14 cellular contexts compared by ENCODE assay signal in the genomic region with DNA sequence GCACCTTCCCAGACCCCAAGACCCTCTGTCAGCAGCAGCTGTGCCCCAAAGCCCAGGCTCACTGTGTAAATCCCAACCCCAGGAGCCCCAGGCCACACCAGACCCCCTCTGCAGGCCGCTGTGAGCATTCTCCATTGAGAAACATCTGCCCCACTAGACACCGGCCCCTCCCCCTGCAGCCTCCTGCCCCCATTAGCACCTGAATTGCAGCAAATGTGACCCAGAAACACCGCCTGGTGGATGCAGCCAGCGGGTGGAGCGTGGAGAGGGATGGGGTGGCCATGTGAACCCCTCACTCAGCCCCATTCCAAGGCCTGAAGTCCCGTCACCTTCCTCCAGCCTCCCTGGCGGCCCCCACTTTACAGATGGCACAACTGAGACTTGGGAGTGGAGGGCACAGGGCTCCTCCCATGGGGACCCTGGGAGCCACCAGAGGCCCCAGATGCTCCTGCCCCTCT. TPM values are rescaled to one million over a fixed set of nuclear protein-coding genes. Genes with fewer than 3 reads are reported as not detected.
DNase-seq lines count a peak whose midpoint lies in the region; ATAC-seq and TF ChIP-seq lines count a peak whose summit lies in the region.
"Had no signal": no experiment of that assay in that cellular context is flagged by ENCODE, and none has a peak within 500 bp of the region (broad histone marks: within the 10 kb centered on the region; RNA-seq: fewer than 3 reads in every experiment).

No MANE protein-coding gene starts in this region.

- H3K4me3 Mint-ChIP-seq in Caco-2 (ENCODE audit: unreplicated experiment) = peak overlapping the region; percentile 71
- H3K4me3 Mint-ChIP-seq in effector memory CD8-positive, alpha-beta T cell = peak overlapping the region; percentile 70 to 76

- no TSS peak for BruUV-seq in Caco-2 (replicated peaks; lab: Mats Ljungman, UMichigan)

- in situ Hi-C loops in ACHN (cut with HindIII; ENCODE audit: low pct_ligation_motif_present, low pct_unique_long_range_greater_than_20kb, low sequenced_read_pairs) = no loop called here

- peaks cover 30% of the 10 kb centered on the region for H4K20me1 ChIP-seq in osteoblast (ENCODE audit: insufficient read depth, low read length)

- H3K27ac ChIP-seq in osteoblast (ENCODE audit: low read depth, low read length) = no peak overlapping the region
- H3K27ac ChIP-seq: SK-N-MC had no signal

- H3K4me2 ChIP-seq in osteoblast (ENCODE audit: insufficient read depth, low read length) = no peak overlapping the region

- TF ChIP-seq CTCF in Caco-2 (IDR thresholded peaks at IDR 0.05; ENCODE audit: insufficient read depth in 1 of 2, low read depth in 1 of 2, low read length in 1 of 2, severe bottlenecking in 1 of 2, unreplicated experiment in 1 of 2) = no peak
- TF ChIP-seq CTCF in LNCaP clone FGC (IDR thresholded peaks at IDR 0.05; ENCODE audit: control insufficient read depth, extremely low read depth, insufficient read depth) = no peak
- TF ChIP-seq CTCF in osteoblast (IDR thresholded peaks at IDR 0.05; ENCODE audit: extremely low read depth, low read depth, low read length) = no peak
- no peak for TF ChIP-seq CTCF in GM10248 (IDR thresholded peaks at IDR 0.05; ENCODE audit: control extremely low read depth, extremely low read depth, low read depth, missing control alignments)

- H3K27me3 ChIP-seq in Caco-2 (replicated peaks; ENCODE audit: control insufficient read depth, insufficient read depth, low read length) = no peaks in the 10 kb centered on the region
- H3K27me3 ChIP-seq in osteoblast (ENCODE audit: insufficient read depth, low read length) = no peaks in the 10 kb centered on the region
- H3K27me3 ChIP-seq: dorsolateral prefrontal cortex had no signal

- CTCF ChIA-PET in Caco-2 (lab: Charles Lee) = interaction anchor here (0.7 kb wide), 1 partner anchor 412 kb away, joined by 7 read pairs; no protein-coding TSS in a partner anchor
- CTCF ChIA-PET in GM10248 (lab: Yijun Ruan, JAX) = interaction anchor here (8.7 kb wide), 1 partner anchor 13 kb away, joined by 60 read pairs; a partner anchor contains a TSS

- peaks cover 7% of the 10 kb centered on the region for H3K4me1 Mint-ChIP-seq in Caco-2 (ENCODE audit: low read depth, unreplicated experiment)
- peaks cover 12 to 30% of the 10 kb centered on the region in 2 donors for H3K4me1 Mint-ChIP-seq in effector memory CD8-positive, alpha-beta T cell (ENCODE audit: low read depth in 2 of 2)

- peaks cover 33% of the 10 kb centered on the region for H3K4me1 ChIP-seq in Caco-2
- H3K4me1 ChIP-seq in osteoblast (ENCODE audit: insufficient read depth, low read length) = peaks cover 24% of the 10 kb centered on the region

- intact Hi-C loops in Caco-2 (cut with micrococcal nuclease; ENCODE audit: unreplicated experiment) = loop anchor here (5.0 kb wide), 1 partner anchor 185 kb away; a partner anchor contains a TSS

- H3K36me3 Mint-ChIP-seq in Caco-2 (ENCODE audit: insufficient read depth, unreplicated experiment) = peaks cover 24% of the 10 kb centered on the region
- peaks cover 20% of the 10 kb centered on the region for H3K36me3 Mint-ChIP-seq in effector memory CD8-positive, alpha-beta T cell (ENCODE audit: insufficient read depth)

- H3K36me3 ChIP-seq in Caco-2 (ENCODE audit: control insufficient read depth, insufficient read depth, low read length) (no peaks in the 10 kb centered on the region; the same call in 1 of the 2 replicates), osteoblast (ENCODE audit: insufficient read depth, low read length) (no peaks in the 10 kb centered on the region)

- POLR2A ChIA-PET in Caco-2 (lab: Charles Lee) (interaction anchor here (0.9 kb wide), 1 partner anchor 12 kb away, joined by 3 read pairs; a partner anchor contains a TSS), GM10248 (lab: Yijun Ruan, JAX) (no interaction called here)

- H2AFZ ChIP-seq in osteoblast (ENCODE audit: low read length) = no peak overlapping the region

- H3K79me2 ChIP-seq in osteoblast (ENCODE audit: insufficient read depth, low read length) = peaks cover 40% of the 10 kb centered on the region

- DNase-seq in Caco-2 (no peak), LNCaP clone FGC (ENCODE audit: low read depth) (no peak), osteoblast (ENCODE audit: insufficient read length, low spot score, missing footprints) (peak; percentile 88), midbrain (lab: John Stamatoyannopoulos, UW) (no peak), GM10248 (ENCODE audit: extremely low spot score) (no peak), ACHN (no peak), NCI-H2029 (lab: John Stamatoyannopoulos, UW) (no peak)
- no peak for DNase-seq in effector memory CD8-positive, alpha-beta T cell
- DNase-seq: dorsolateral prefrontal cortex, GDM1, left cardiac atrium, NCI-H1092 had no signal

- H3K9me3 Mint-ChIP-seq in Caco-2 (ENCODE audit: unreplicated experiment) = no peaks in the 10 kb centered on the region
- H3K9me3 Mint-ChIP-seq in effector memory CD8-positive, alpha-beta T cell = no peaks in the 10 kb centered on the region
- H3K9me3 Mint-ChIP-seq: stimulated activated memory B cell treated with anti-CD40 and anti-IgM and Interleukin-4, amounts not matched to agents 10 μg/mL and 1 μg/mL and 100 μg/mL, for 72 hours had no signal

- no peak overlapping the region; the same call in none of the 2 replicates for H3K4me3 ChIP-seq in Caco-2 (ENCODE audit: low read depth, low read length)
- peak overlapping the region; percentile 73 for H3K4me3 ChIP-seq in LNCaP clone FGC (ENCODE audit: low read depth, low read length)
- no peak overlapping the region for H3K4me3 ChIP-seq in osteoblast (ENCODE audit: insufficient read depth, low read length)

- H3K27ac Mint-ChIP-seq in Caco-2 (ENCODE audit: unreplicated experiment) = peak overlapping the region; percentile 86
- peak overlapping the region in 1 of 2 donors; percentile 84 for H3K27ac Mint-ChIP-seq in effector memory CD8-positive, alpha-beta T cell
- H3K27ac Mint-ChIP-seq: stimulated activated memory B cell treated with anti-CD40 and anti-IgM and Interleukin-4, amounts not matched to agents 10 μg/mL and 1 μg/mL and 100 μg/mL, for 72 hours had no signal

- no peak for ATAC-seq in effector memory CD8-positive, alpha-beta T cell (replicated peaks)
- ATAC-seq: left cardiac atrium; stimulated activated memory B cell treated with anti-CD40 and anti-IgM and Interleukin-4, amounts not matched to agents 10 μg/mL and 1 μg/mL and 100 μg/mL, for 72 hours had no signal

- no peaks in the 10 kb centered on the region for H3K9me3 ChIP-seq in Caco-2
- no peaks in the 10 kb centered on the region for H3K9me3 ChIP-seq in osteoblast (ENCODE audit: low read depth, low read length)

- H3K27me3 Mint-ChIP-seq in Caco-2 (ENCODE audit: insufficient read depth, unreplicated experiment) = no peaks in the 10 kb centered on the region
- H3K27me3 Mint-ChIP-seq in effector memory CD8-positive, alpha-beta T cell = no peaks in the 10 kb centered on the region
- H3K27me3 Mint-ChIP-seq: stimulated activated memory B cell treated with anti-CD40 and anti-IgM and Interleukin-4, amounts not matched to agents 10 μg/mL and 1 μg/mL and 100 μg/mL, for 72 hours had no signal

RNA-seq across cellular contexts. Expression of a gene that starts 2.2 kb away (rescaled TPM):
- 32.4 and 36.2 TPM in 2 replicates for total RNA-seq in Caco-2 (2022)
- 6.2 and 9.4 TPM in 2 replicates for total RNA-seq in osteoblast

RNA-seq across cellular contexts. Expression of a gene that starts 12.1 kb away (rescaled TPM):
- total RNA-seq in Caco-2 (2022) (67.1 and 72.3 TPM in 2 replicates), osteoblast (41.5 and 46.7 TPM in 2 replicates)

RNA-seq across cellular contexts. Expression of a gene that starts 56.4 kb away (rescaled TPM):
- total RNA-seq in Caco-2 (2022) (0.11 and 0.19 TPM in 2 replicates), osteoblast (under 0.01 TPM in 1 of 2 replicates, not detected in the other)
